ENCODE assay signal across 18 cellular contexts in genomic region chr12:79016181-79016580, GRCh38.
DNase-seq lines count a peak whose midpoint lies in the region; ATAC-seq and TF ChIP-seq lines count a peak whose summit lies in the region.
"Had no signal": no experiment of that assay in that cellular context is flagged by ENCODE, and none has a peak within 500 bp of the region (broad histone marks: within the 10 kb centered on the region; RNA-seq: fewer than 3 reads in every experiment).

No MANE protein-coding gene starts in this region.

- DNase-seq in NCI-H2029 treated with DMSO at 0.1 percent for 48 hours (lab: John Stamatoyannopoulos, UW) = peak; percentile 86
- DNase-seq in NCI-H774 (lab: John Stamatoyannopoulos, UW) = peak; percentile 94
- DNase-seq in mesothelial cell of epicardium (ENCODE audit: low spot score in 2 of 2, unreplicated experiment in 2 of 2) = no peak
- DNase-seq in Kasumi-1 (lab: John Stamatoyannopoulos, UW) = no peak
- DNase-seq in substantia nigra (lab: John Stamatoyannopoulos, UW) = no peak
- DNase-seq: activated CD4-positive, alpha-beta T cell treated with anti-CD3 and anti-CD28 coated beads, Interleukin-2, amount 50 U/mL, for 4 hours; activated T-cell treated with anti-CD3 and anti-CD28 coated beads for 4 hours; foreskin fibroblast; KG1; kidney glomerular epithelial cell; NCI-H1694; psoas muscle; stimulated activated CD8-positive, alpha-beta memory T cell treated with anti-CD3 and anti-CD28 coated beads, Interleukin-4, amount 100 ng/mL, for 48 hours; T-helper 1 cell had no signal

- H3K36me3 Mint-ChIP-seq in mesothelial cell of epicardium = peaks cover 5% of the 10 kb centered on the region
- H3K36me3 Mint-ChIP-seq: activated naive CD4-positive, alpha-beta T cell treated with anti-CD3 and anti-CD28 coated beads, Interleukin-2, amount 50 U/mL, for 24 hours had no signal

- no peak for TF ChIP-seq CTCF in mesothelial cell of epicardium (IDR thresholded peaks at IDR 0.05; ENCODE audit: unreplicated experiment)

- H3K27me3 Mint-ChIP-seq in mesothelial cell of epicardium (ENCODE audit: low read depth) = no peaks in the 10 kb centered on the region
- H3K27me3 Mint-ChIP-seq: activated naive CD4-positive, alpha-beta T cell treated with anti-CD3 and anti-CD28 coated beads, Interleukin-2, amount 50 U/mL, for 24 hours had no signal

- peaks cover 5% of the 10 kb centered on the region for H3K4me1 Mint-ChIP-seq in mesothelial cell of epicardium
- H3K4me1 Mint-ChIP-seq: activated naive CD4-positive, alpha-beta T cell treated with anti-CD3 and anti-CD28 coated beads, Interleukin-2, amount 50 U/mL, for 24 hours had no signal

- no peak overlapping the region for H3K4me3 Mint-ChIP-seq in mesothelial cell of epicardium
- H3K4me3 Mint-ChIP-seq: activated naive CD4-positive, alpha-beta T cell treated with anti-CD3 and anti-CD28 coated beads, Interleukin-2, amount 50 U/mL, for 24 hours had no signal

- no peak overlapping the region for H3K27ac ChIP-seq in substantia nigra (ENCODE audit: low read depth, low read length, poor library complexity, severe bottlenecking)
- H3K27ac ChIP-seq: psoas muscle had no signal

- ATAC-seq in GM19397 (IDR thresholded peaks at IDR 0.05; ENCODE audit: unreplicated experiment) = peak; percentile 36
- no peak for ATAC-seq in GM19324 (IDR thresholded peaks at IDR 0.05; ENCODE audit: low FRiP score, unreplicated experiment)
- ATAC-seq in HG03135 (IDR thresholded peaks at IDR 0.05; ENCODE audit: unreplicated experiment) = no peak
- ATAC-seq: psoas muscle had no signal

- peaks cover 8% of the 10 kb centered on the region for H3K9me3 Mint-ChIP-seq in mesothelial cell of epicardium
- H3K9me3 Mint-ChIP-seq: activated naive CD4-positive, alpha-beta T cell treated with anti-CD3 and anti-CD28 coated beads, Interleukin-2, amount 50 U/mL, for 24 hours had no signal

- H3K27ac Mint-ChIP-seq in mesothelial cell of epicardium = peak overlapping the region; percentile 36
- H3K27ac Mint-ChIP-seq: activated naive CD4-positive, alpha-beta T cell treated with anti-CD3 and anti-CD28 coated beads, Interleukin-2, amount 50 U/mL, for 24 hours had no signal

Comparison
In these comparisons a context has a peak if more than half of its experiments do, and no peak if none do; other contexts are left out.
1. DNase-seq: peak in NCI-H2029 treated with DMSO at 0.1 percent for 48 hours (single experiment) and NCI-H774 (single experiment); none in mesothelial cell of epicardium (0 of 2), Kasumi-1 (0 of 2) and substantia nigra (0 of 49).